20 cellular contexts compared by ENCODE assay signal in genomic region chr9:75483636-75484035, GRCh38.
"Had no signal": no experiment of that assay in that cellular context is flagged by ENCODE, and none has a peak within 500 bp of the region (broad histone marks: within the 10 kb centered on the region; RNA-seq: fewer than 3 reads in every experiment).

No MANE protein-coding gene starts in this region.

- ATAC-seq: activated T-helper 17 cell treated with anti-CD3 and anti-CD28 coated beads, Interleukin-2, amount 50 U/mL, for 72 hours; left ventricle myocardium superior; natural killer cell treated with Interleukin-12 subunit alpha and Interleukin-12 subunit beta and Interleukin-15 and Interleukin-18, amount 100 ng/mL, for 72 hours; psoas muscle; right lobe of liver had no signal

- H3K4me1 ChIP-seq: psoas muscle, right lobe of liver had no signal

- H3K27me3 Mint-ChIP-seq: type B pancreatic cell had no signal

- H3K27ac Mint-ChIP-seq: activated T-helper 17 cell treated with anti-CD3 and anti-CD28 coated beads, Interleukin-2, amount 50 U/mL, for 72 hours; natural killer cell treated with Interleukin-12 subunit alpha and Interleukin-12 subunit beta and Interleukin-15 and Interleukin-18, amount 100 ng/mL, for 72 hours; stimulated activated naive CD8-positive, alpha-beta T cell treated with anti-CD3 and anti-CD28 coated beads, Interleukin-15, Interleukin-2, amounts not matched to agents 100 ng/mL and 50 ng/mL, for 24 hours; type B pancreatic cell had no signal

- H3K4me1 Mint-ChIP-seq: activated T-helper 17 cell treated with anti-CD3 and anti-CD28 coated beads, Interleukin-2, amount 50 U/mL, for 72 hours had no signal

- H3K4me3 ChIP-seq: esophagus muscularis mucosa, psoas muscle, right lobe of liver had no signal

- DNase-seq: activated CD4-positive, alpha-beta T cell treated with anti-CD3 and anti-CD28 coated beads, Interleukin-2, amount 50 U/mL, for 4 hours; activated CD4-positive, CD25-positive, alpha-beta regulatory T cell treated with anti-CD3 and anti-CD28 coated beads, Interleukin-2, amount 50 U/mL, for 72 hours; activated naive CD4-positive, alpha-beta T cell treated with Interleukin-2 at 50 U/mL for 16 hours; anterior cingulate cortex; caudate nucleus; foreskin fibroblast; glutamatergic neuron; hypothalamus; left ventricle myocardium superior; mesendoderm; nucleus accumbens; psoas muscle; right lobe of liver; T-helper 1 cell had no signal

- H3K4me3 Mint-ChIP-seq: activated T-helper 17 cell treated with anti-CD3 and anti-CD28 coated beads, Interleukin-2, amount 50 U/mL, for 72 hours; natural killer cell treated with Interleukin-12 subunit alpha and Interleukin-12 subunit beta and Interleukin-15 and Interleukin-18, amount 100 ng/mL, for 72 hours; stimulated activated naive CD8-positive, alpha-beta T cell treated with anti-CD3 and anti-CD28 coated beads, Interleukin-15, Interleukin-2, amounts not matched to agents 100 ng/mL and 50 ng/mL, for 24 hours; type B pancreatic cell had no signal

- H3K36me3 Mint-ChIP-seq: natural killer cell treated with Interleukin-12 subunit alpha and Interleukin-12 subunit beta and Interleukin-15 and Interleukin-18, amount 100 ng/mL, for 72 hours; type B pancreatic cell had no signal

- H3K27ac ChIP-seq: esophagus muscularis mucosa, psoas muscle, right lobe of liver had no signal

- FAIRE-seq: colon had no signal

- H3K36me3 ChIP-seq: esophagus muscularis mucosa, right lobe of liver had no signal

- H3K9me3 Mint-ChIP-seq: stimulated activated naive CD8-positive, alpha-beta T cell treated with anti-CD3 and anti-CD28 coated beads, Interleukin-15, Interleukin-2, amounts not matched to agents 100 ng/mL and 50 ng/mL, for 24 hours; type B pancreatic cell had no signal

- H3K9me3 ChIP-seq: esophagus muscularis mucosa, psoas muscle, right lobe of liver had no signal

- H3K27me3 ChIP-seq: esophagus muscularis mucosa, right lobe of liver had no signal
